8 cellular contexts compared by ENCODE assay signal in the genomic region with DNA sequence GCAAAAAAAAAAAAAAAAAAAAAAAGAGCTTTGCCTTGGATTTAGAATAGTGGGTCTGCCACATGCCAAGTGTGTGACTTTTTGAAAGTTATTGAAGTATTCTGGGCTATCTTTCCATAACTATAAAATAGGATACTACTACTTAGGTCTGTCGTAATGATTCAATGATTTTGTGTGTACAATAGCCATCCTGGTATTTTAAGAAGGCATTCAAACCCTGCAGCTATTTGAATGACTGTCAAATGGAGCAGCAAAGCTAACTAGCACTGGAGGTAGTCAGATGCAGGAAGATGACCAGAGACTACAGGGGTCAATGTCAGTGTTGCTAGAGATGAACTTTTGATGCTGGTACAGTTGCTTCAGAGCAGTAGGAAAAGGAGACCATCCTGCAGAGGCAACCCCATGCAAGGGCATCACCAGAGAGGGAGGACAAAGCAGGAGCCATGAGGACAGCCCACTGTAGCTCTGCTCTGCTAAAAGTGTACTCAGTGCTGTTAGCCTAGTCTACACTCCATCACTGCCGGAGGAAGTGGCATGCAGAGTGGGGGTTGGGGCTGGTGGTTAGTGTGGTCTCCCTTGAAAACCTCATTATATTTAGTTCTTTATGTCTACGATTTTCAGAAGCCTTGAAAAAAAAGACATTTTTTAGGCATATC. TPM values are rescaled to one million over a fixed set of nuclear protein-coding genes. Genes with fewer than 3 reads are reported as not detected.
DNase-seq lines count a peak whose midpoint lies in the region; ATAC-seq and TF ChIP-seq lines count a peak whose summit lies in the region.

No MANE protein-coding gene starts in this region.

- H3K36me3 ChIP-seq in CD8-positive, alpha-beta T cell (ENCODE audit: insufficient read depth, low read length) = no peaks in the 10 kb centered on the region
- H3K36me3 ChIP-seq in IMR-90 (ENCODE audit: control insufficient read depth, insufficient read depth, low read length) = peaks cover 19% of the 10 kb centered on the region
- no peaks in the 10 kb centered on the region for H3K36me3 ChIP-seq in mucosa of rectum (ENCODE audit: control insufficient read depth in 2 of 2, insufficient read depth in 2 of 2, low read length in 2 of 2)
- H3K36me3 ChIP-seq in transverse colon = no peaks in the 10 kb centered on the region

- peak overlapping the region; percentile 12; the same call in 1 of the 2 replicates for H2BK20ac ChIP-seq in IMR-90 (ENCODE audit: low read depth, low read length)

- no peak for TF ChIP-seq EP300 in transverse colon (IDR thresholded peaks at IDR 0.05; ENCODE audit: low read depth)

- POLR2A ChIA-PET in CD8-positive, alpha-beta T cell (lab: Charles Lee) = interaction anchor here (1.0 to 2.8 kb wide), 7 partner anchors 10 to 71 kb away, joined by 3 to 39 read pairs (median 5); partner anchors contain the start of gene DUSP10
- POLR2A ChIA-PET in IMR-90 (lab: Charles Lee; ENCODE audit: unreplicated experiment) = interaction anchor here (0.6 kb wide), 1 partner anchor 10 kb away, joined by 3 read pairs; no protein-coding TSS in a partner anchor

- H3K56ac ChIP-seq in IMR-90 (ENCODE audit: extremely low read depth, insufficient read depth, low read length) = no peak overlapping the region

- peak; percentile 67 to 89 (median 81) for DNase-seq in CD8-positive, alpha-beta T cell
- no peak for DNase-seq in IMR-90
- DNase-seq in activated CD8-positive, alpha-beta memory T cell treated with anti-CD3 and anti-CD28 coated beads, Interleukin-2, amount 50 U/mL, for 24 hours (ENCODE audit: extremely low read depth) = peak; percentile 58
- DNase-seq in transverse colon = peak; percentile 64
- DNase-seq in NCI-H82 (lab: John Stamatoyannopoulos, UW) = no peak
- no peak for DNase-seq in NCI-H1417 (lab: John Stamatoyannopoulos, UW)

- H2BK5ac ChIP-seq in IMR-90 (ENCODE audit: low read depth, low read length, poor library complexity, severe bottlenecking) = peak overlapping the region; percentile 61

- TF ChIP-seq CTCF in CD8-positive, alpha-beta T cell (IDR thresholded peaks at IDR 0.05) = no peak
- TF ChIP-seq CTCF in IMR-90 (conservative IDR thresholded peaks at IDR 0.05; ENCODE audit: low read depth, low read length) (no peak), transverse colon (IDR thresholded peaks at IDR 0.05) (no peak)

- CTCF ChIA-PET in CD8-positive, alpha-beta T cell (lab: Charles Lee) = interaction anchor here (1.0 kb wide), 1 partner anchor 25 kb away, joined by 3 read pairs; no protein-coding TSS in a partner anchor
- CTCF ChIA-PET in IMR-90 (lab: Yijun Ruan, JAX) = interaction anchor here (0.7 kb wide), 1 partner anchor 499 kb away, joined by 4 read pairs; no protein-coding TSS in a partner anchor

- H3K9me3 ChIP-seq in CD8-positive, alpha-beta T cell (ENCODE audit: low read length) = no peaks in the 10 kb centered on the region
- H3K9me3 ChIP-seq in IMR-90 (ENCODE audit: control insufficient read depth, insufficient read depth, low read length) = no peaks in the 10 kb centered on the region
- H3K9me3 ChIP-seq in mucosa of rectum (ENCODE audit: control insufficient read depth in 2 of 2, low read length in 2 of 2) = no peaks in the 10 kb centered on the region
- H3K9me3 ChIP-seq in transverse colon = no peaks in the 10 kb centered on the region

- peak overlapping the region; percentile 74 for H3K4me3 Mint-ChIP-seq in CD8-positive, alpha-beta T cell

- H2AFZ ChIP-seq in IMR-90 (replicated peaks; ENCODE audit: low read length, poor library complexity) = no peak overlapping the region

- no CpG with 5 or more reads among the region's 3 CpGs for WGBS in IMR-90 (ENCODE audit: extremely low coverage in 2 of 2, insufficient read length in 1 of 2), 2 experiments
- WGBS in transverse colon (ENCODE audit: low coverage in 1 of 2), 2 donors = 46 to 57% methylated on average over 2 to 3 of the region's 3 CpGs

- peaks cover 31% of the 10 kb centered on the region for H3K9me1 ChIP-seq in IMR-90 (ENCODE audit: insufficient read depth, low read length)

- peak overlapping the region; percentile 16 for H3K4me3 ChIP-seq in CD8-positive, alpha-beta T cell (ENCODE audit: low read depth, low read length)
- no peak overlapping the region for H3K4me3 ChIP-seq in IMR-90 (ENCODE audit: insufficient read depth, low read depth, low read length)
- no peak overlapping the region for H3K4me3 ChIP-seq in mucosa of rectum (ENCODE audit: low read length in 2 of 2)
- no peak overlapping the region for H3K4me3 ChIP-seq in transverse colon

- no peak for TF ChIP-seq RAD21 in IMR-90 (IDR thresholded peaks at IDR 0.05; ENCODE audit: low read length)

- peak overlapping the region; percentile 15 for H3K23ac ChIP-seq in IMR-90 (ENCODE audit: low read depth, low read length)

- H3K14ac ChIP-seq in IMR-90 (replicated peaks; ENCODE audit: low read depth, low read length) = peak overlapping the region; percentile 46; the same call in 1 of the 2 replicates

- peaks cover 76% of the 10 kb centered on the region for H3K4me1 Mint-ChIP-seq in CD8-positive, alpha-beta T cell (ENCODE audit: low read depth)

- H4K8ac ChIP-seq in IMR-90 (ENCODE audit: low read depth in 2 of 2, low read length in 2 of 2) = peak overlapping the region; percentile 25 to 38; a peak in 3 of 4 replicates

- no peaks in the 10 kb centered on the region for H3K9me3 Mint-ChIP-seq in CD8-positive, alpha-beta T cell

- no peaks in the 10 kb centered on the region for H3K27me3 ChIP-seq in CD8-positive, alpha-beta T cell (ENCODE audit: insufficient read depth, low read length)
- H3K27me3 ChIP-seq in IMR-90 (ENCODE audit: control insufficient read depth, insufficient read depth, low read length) (no peaks in the 10 kb centered on the region), mucosa of rectum (ENCODE audit: control insufficient read depth in 2 of 2, insufficient read depth in 2 of 2, low read length in 2 of 2) (no peaks in the 10 kb centered on the region), transverse colon (no peaks in the 10 kb centered on the region)

- peak; percentile 68 for ATAC-seq in CD8-positive, alpha-beta T cell
- ATAC-seq in GM21367 (IDR thresholded peaks at IDR 0.05; ENCODE audit: unreplicated experiment) (peak; percentile 71), IMR-90 (ENCODE audit: low read depth) (no peak)

- BruUV-seq in IMR-90 (replicated peaks; lab: Mats Ljungman, UMichigan) = no TSS peak

- H2BK120ac ChIP-seq in IMR-90 (ENCODE audit: low read depth, low read length) = peak overlapping the region; percentile 34

- H3K27me3 Mint-ChIP-seq in CD8-positive, alpha-beta T cell (ENCODE audit: low read depth) = no peaks in the 10 kb centered on the region

- H3K27ac ChIP-seq in CD8-positive, alpha-beta T cell (ENCODE audit: low read depth, low read length) = peak overlapping the region; percentile 29
- H3K27ac ChIP-seq in IMR-90 (ENCODE audit: insufficient read depth, low read length) (peak overlapping the region; percentile 72), mucosa of rectum (ENCODE audit: low read depth in 2 of 2, low read length in 2 of 2) (peak overlapping the region; percentile 9 to 61), transverse colon (peak overlapping the region; percentile 71 to 79 (median 74))

- H3K9ac ChIP-seq in IMR-90 (ENCODE audit: low read depth, low read length) = no peak overlapping the region; the same call in 1 of the 2 replicates
- H3K9ac ChIP-seq in mucosa of rectum (ENCODE audit: low read depth in 1 of 2, low read length in 2 of 2) = no peak overlapping the region

- no peak for TF ChIP-seq POLR2A in IMR-90 (IDR thresholded peaks at IDR 0.05; ENCODE audit: low read depth, low read length)
- TF ChIP-seq POLR2A in transverse colon (IDR thresholded peaks at IDR 0.05) = no peak

- no peaks in the 10 kb centered on the region for H3K36me3 Mint-ChIP-seq in CD8-positive, alpha-beta T cell

- H3K4me1 ChIP-seq in CD8-positive, alpha-beta T cell (ENCODE audit: insufficient read depth, low read length) = peaks cover 37% of the 10 kb centered on the region
- H3K4me1 ChIP-seq in IMR-90 (ENCODE audit: control insufficient read depth, insufficient read depth, low read length) (peaks cover 43% of the 10 kb centered on the region), mucosa of rectum (ENCODE audit: control insufficient read depth in 2 of 2, insufficient read depth in 2 of 2, low read length in 2 of 2) (peaks cover 9 to 15% of the 10 kb centered on the region in 2 donors), transverse colon (peaks cover 26 to 96% (median 48%) of the 10 kb centered on the region in 4 donors)

- in situ Hi-C loops in IMR-90 (cut with MboI; ENCODE audit: low sequenced_read_pairs) (no loop called here), transverse colon (cut with MboI; ENCODE audit: low pct_ligation_motif_present in 1 of 4, low pct_unique_long_range_greater_than_20kb in 1 of 4, low sequenced_read_pairs in 3 of 4) (no loop called here)

- intact Hi-C loops in CD8-positive, alpha-beta T cell (cut with DNase I, micrococcal nuclease) = loop anchor here (1.0 to 5.0 kb wide), 5 partner anchors 14 to 64 kb away; partner anchors contain the start of gene DUSP10 (in 1 of the 2)
- intact Hi-C loops in IMR-90 (cut with micrococcal nuclease) (no loop called here), transverse colon (cut with DNase I; ENCODE audit: low total_unique reads) (no loop called here)

- H3K27ac Mint-ChIP-seq in CD8-positive, alpha-beta T cell = peak overlapping the region; percentile 89

- H4K91ac ChIP-seq in IMR-90 (ENCODE audit: insufficient read depth, low read depth, low read length) = peak overlapping the region; percentile 26; the same call in 1 of the 2 replicates

- H4K5ac ChIP-seq in IMR-90 (ENCODE audit: low read depth, low read length) = peak overlapping the region; percentile 92

- H3K79me1 ChIP-seq in IMR-90 (ENCODE audit: low read depth in 1 of 2, low read length in 2 of 2) = peaks cover 27 to 79% of the 10 kb centered on the region in 2 experiments

- H2AK5ac ChIP-seq in IMR-90 (ENCODE audit: low read depth, low read length) = peak overlapping the region; percentile 85; the same call in 1 of the 2 replicates

- H2AK9ac ChIP-seq in IMR-90 (replicated peaks; ENCODE audit: low read depth, low read length, poor library complexity) = no peak overlapping the region

- peak overlapping the region; percentile 76; the same call in 1 of the 3 replicates for H2BK15ac ChIP-seq in IMR-90 (ENCODE audit: low read depth, low read length)

- dilution Hi-C loops in IMR-90 (cut with HindIII; ENCODE audit: low sequenced_read_pairs, unreplicated experiment) = no loop called here

- H3K4ac ChIP-seq in IMR-90 (ENCODE audit: low read depth, low read length) = peak overlapping the region; percentile 66

- no peak overlapping the region for H3K4me2 ChIP-seq in IMR-90 (ENCODE audit: low read depth, low read length)

- H4K20me1 ChIP-seq in IMR-90 (ENCODE audit: insufficient read depth, low read length) = peaks cover 6% of the 10 kb centered on the region; the same call in 1 of the 2 replicates

- peak overlapping the region; percentile 95 for H3K18ac ChIP-seq in IMR-90 (ENCODE audit: low read depth, low read length)

TF ChIP-seq in IMR-90, 13 proteins besides CTCF, POLR2A, EP300 and RAD21 (continues in another document):
- TF ChIP-seq MAZ (IDR thresholded peaks at IDR 0.05; ENCODE audit: borderline replicate concordance, low read depth, low read length) = no peak

RNA-seq across cellular contexts. Expression of gene DUSP10, which starts 29.0 kb away (rescaled TPM):
- 10 to 100 TPM; 63.0 to 64.3 TPM for total RNA-seq in CD8-positive, alpha-beta T cell
- total RNA-seq in IMR-90 (2012; rRNA removed) (59.1 and 71.4 TPM in 2 replicates), transverse colon (1 to 10 TPM; 1.6 to 7.2 (median 4.9) TPM)
- polyA plus RNA-seq in IMR-90 (2012; rRNA removed) = 41.7 and 44.8 TPM in 2 replicates
- polyA plus RNA-seq in IMR-90 (2012; cell fraction: cytosol; rRNA removed) = 23.4 and 35.1 TPM in 2 replicates
- polyA plus RNA-seq in IMR-90 (2012; cell fraction: nucleus; rRNA removed; ENCODE audit: low replicate concordance) = 32.9 and 43.8 TPM in 2 replicates

Comparison
In these comparisons a context has a peak if more than half of its experiments do, and no peak if none do; other contexts are left out.
1. DNase-seq: peak in CD8-positive, alpha-beta T cell (7 of 7), activated CD8-positive, alpha-beta memory T cell treated with anti-CD3 and anti-CD28 coated beads, Interleukin-2, amount 50 U/mL, for 24 hours (single experiment) and transverse colon (single experiment); none in IMR-90 (single experiment), NCI-H82 (single experiment) and NCI-H1417 (0 of 3).
2. intact Hi-C loops: an anchor here in CD8-positive, alpha-beta T cell (1.0 to 5.0 kb wide); none called in IMR-90 and transverse colon.
3. Peak in every context shown above with its lines, with median percentiles within 50 percentile points of each other: H3K27ac ChIP-seq.